ENCODE assay signal across 1 cellular context in genomic region chr5:759111-759741, GRCh38.
A peak's percentile ranks its signal among the peaks of the same experiment; 100 is the strongest.
TF ChIP-seq lines count a peak whose summit lies in the region.

No MANE protein-coding gene starts in this region.

TF ChIP-seq in HepG2, 621 proteins besides CTCF, POLR2A, EP300 and RAD21 (continued from another document and continues in another):
- no peak for TF ChIP-seq UBTF (CRISPR knock-in tag; IDR thresholded peaks at IDR 0.05)
- TF ChIP-seq, protein P1, sequence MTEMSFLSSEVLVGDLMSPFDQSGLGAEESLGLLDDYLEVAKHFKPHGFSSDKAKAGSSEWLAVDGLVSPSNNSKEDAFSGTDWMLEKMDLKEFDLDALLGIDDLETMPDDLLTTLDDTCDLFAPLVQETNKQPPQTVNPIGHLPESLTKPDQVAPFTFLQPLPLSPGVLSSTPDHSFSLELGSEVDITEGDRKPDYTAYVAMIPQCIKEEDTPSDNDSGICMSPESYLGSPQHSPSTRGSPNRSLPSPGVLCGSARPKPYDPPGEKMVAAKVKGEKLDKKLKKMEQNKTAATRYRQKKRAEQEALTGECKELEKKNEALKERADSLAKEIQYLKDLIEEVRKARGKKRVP (CRISPR knock-in tag; IDR thresholded peaks at IDR 0.05), result no peak
- no peak for TF ChIP-seq CBX5 (CRISPR knock-in tag; IDR thresholded peaks at IDR 0.05; ENCODE audit: borderline replicate concordance)
- no peak for TF ChIP-seq ZNF20 (CRISPR knock-in tag; IDR thresholded peaks at IDR 0.05)
- no peak for TF ChIP-seq CCDC6 (CRISPR knock-in tag; IDR thresholded peaks at IDR 0.05)
- TF ChIP-seq, protein P2, sequence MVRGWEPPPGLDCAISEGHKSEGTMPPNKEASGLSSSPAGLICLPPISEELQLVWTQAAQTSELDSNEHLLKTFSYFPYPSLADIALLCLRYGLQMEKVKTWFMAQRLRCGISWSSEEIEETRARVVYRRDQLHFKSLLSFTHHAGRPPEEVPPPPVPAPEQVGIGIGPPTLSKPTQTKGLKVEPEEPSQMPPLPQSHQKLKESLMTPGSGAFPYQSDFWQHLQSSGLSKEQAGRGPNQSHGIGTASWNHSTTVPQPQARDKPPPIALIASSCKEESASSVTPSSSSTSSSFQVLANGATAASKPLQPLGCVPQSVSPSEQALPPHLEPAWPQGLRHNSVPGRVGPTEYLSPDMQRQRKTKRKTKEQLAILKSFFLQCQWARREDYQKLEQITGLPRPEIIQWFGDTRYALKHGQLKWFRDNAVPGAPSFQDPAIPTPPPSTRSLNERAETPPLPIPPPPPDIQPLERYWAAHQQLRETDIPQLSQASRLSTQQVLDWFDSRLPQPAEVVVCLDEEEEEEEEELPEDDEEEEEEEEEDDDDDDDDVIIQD (CRISPR knock-in tag; IDR thresholded peaks at IDR 0.05; ENCODE audit: low read depth), result no peak
- TF ChIP-seq ZNF713 (CRISPR knock-in tag; IDR thresholded peaks at IDR 0.05), result no peak
- no peak for TF ChIP-seq NCOA1 (CRISPR knock-in tag; IDR thresholded peaks at IDR 0.05)
- peak; percentile 42; the same call in 1 of the 2 replicates for TF ChIP-seq ZSCAN31 (CRISPR knock-in tag; IDR thresholded peaks at IDR 0.05; ENCODE audit: low read depth)
- no peak for TF ChIP-seq ATM (IDR thresholded peaks at IDR 0.05; ENCODE audit: borderline replicate concordance)
- TF ChIP-seq ZNF441 (CRISPR knock-in tag; IDR thresholded peaks at IDR 0.05; ENCODE audit: borderline replicate concordance), result no peak
- TF ChIP-seq, protein P3, sequence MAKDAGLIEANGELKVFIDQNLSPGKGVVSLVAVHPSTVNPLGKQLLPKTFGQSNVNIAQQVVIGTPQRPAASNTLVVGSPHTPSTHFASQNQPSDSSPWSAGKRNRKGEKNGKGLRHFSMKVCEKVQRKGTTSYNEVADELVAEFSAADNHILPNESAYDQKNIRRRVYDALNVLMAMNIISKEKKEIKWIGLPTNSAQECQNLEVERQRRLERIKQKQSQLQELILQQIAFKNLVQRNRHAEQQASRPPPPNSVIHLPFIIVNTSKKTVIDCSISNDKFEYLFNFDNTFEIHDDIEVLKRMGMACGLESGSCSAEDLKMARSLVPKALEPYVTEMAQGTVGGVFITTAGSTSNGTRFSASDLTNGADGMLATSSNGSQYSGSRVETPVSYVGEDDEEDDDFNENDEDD (CRISPR knock-in tag; IDR thresholded peaks at IDR 0.05; ENCODE audit: borderline replicate concordance), result no peak
- TF ChIP-seq ZNF746 (CRISPR knock-in tag; IDR thresholded peaks at IDR 0.05), result no peak
- TF ChIP-seq, protein P4, sequence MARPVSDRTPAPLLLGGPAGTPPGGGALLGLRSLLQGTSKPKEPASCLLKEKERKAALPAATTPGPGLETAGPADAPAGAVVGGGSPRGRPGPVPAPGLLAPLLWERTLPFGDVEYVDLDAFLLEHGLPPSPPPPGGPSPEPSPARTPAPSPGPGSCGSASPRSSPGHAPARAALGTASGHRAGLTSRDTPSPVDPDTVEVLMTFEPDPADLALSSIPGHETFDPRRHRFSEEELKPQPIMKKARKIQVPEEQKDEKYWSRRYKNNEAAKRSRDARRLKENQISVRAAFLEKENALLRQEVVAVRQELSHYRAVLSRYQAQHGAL (CRISPR knock-in tag; IDR thresholded peaks at IDR 0.05; ENCODE audit: not compliant biosample characterization), result no peak
- TF ChIP-seq CHD4 (IDR thresholded peaks at IDR 0.05; ENCODE audit: borderline replicate concordance, low read length), result no peak
- no peak for TF ChIP-seq CENPBD1 (CRISPR knock-in tag; IDR thresholded peaks at IDR 0.05; ENCODE audit: borderline replicate concordance, low read depth)
- no peak for TF ChIP-seq KLF15 (CRISPR knock-in tag; IDR thresholded peaks at IDR 0.05; ENCODE audit: borderline replicate concordance)
- TF ChIP-seq JDP2 (CRISPR knock-in tag; IDR thresholded peaks at IDR 0.05; ENCODE audit: borderline replicate concordance), result no peak
- TF ChIP-seq DMTF1 (CRISPR knock-in tag; IDR thresholded peaks at IDR 0.05), result no peak
- no peak for TF ChIP-seq ZNF326 (CRISPR knock-in tag; IDR thresholded peaks at IDR 0.05; ENCODE audit: borderline replicate concordance)
- TF ChIP-seq KIAA2018 (CRISPR knock-in tag; IDR thresholded peaks at IDR 0.05; ENCODE audit: borderline replicate concordance), result 0 out of 2 replicates have a peak, but pooled peaks have one; percentile 35
- TF ChIP-seq NCOA5 (CRISPR knock-in tag; IDR thresholded peaks at IDR 0.05), result no peak
- TF ChIP-seq YEATS2 (CRISPR knock-in tag; IDR thresholded peaks at IDR 0.05; ENCODE audit: borderline replicate concordance), result no peak
- no peak for TF ChIP-seq ZBTB46 (CRISPR knock-in tag; IDR thresholded peaks at IDR 0.05; ENCODE audit: borderline replicate concordance)
- no peak for TF ChIP-seq XRCC5 (optimal IDR thresholded peaks at IDR 0.05; ENCODE audit: low read length)
- no peak for TF ChIP-seq MLXIP (CRISPR knock-in tag; IDR thresholded peaks at IDR 0.05; ENCODE audit: borderline replicate concordance)
- TF ChIP-seq, protein P5, sequence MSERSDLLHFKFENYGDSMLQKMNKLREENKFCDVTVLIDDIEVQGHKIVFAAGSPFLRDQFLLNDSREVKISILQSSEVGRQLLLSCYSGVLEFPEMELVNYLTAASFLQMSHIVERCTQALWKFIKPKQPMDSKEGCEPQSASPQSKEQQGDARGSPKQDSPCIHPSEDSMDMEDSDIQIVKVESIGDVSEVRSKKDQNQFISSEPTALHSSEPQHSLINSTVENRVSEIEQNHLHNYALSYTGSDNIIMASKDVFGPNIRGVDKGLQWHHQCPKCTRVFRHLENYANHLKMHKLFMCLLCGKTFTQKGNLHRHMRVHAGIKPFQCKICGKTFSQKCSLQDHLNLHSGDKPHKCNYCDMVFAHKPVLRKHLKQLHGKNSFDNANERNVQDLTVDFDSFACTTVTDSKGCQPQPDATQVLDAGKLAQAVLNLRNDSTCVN (CRISPR knock-in tag; IDR thresholded peaks at IDR 0.05; ENCODE audit: borderline replicate concordance), result no peak
